ENCODE assay signal across 10 cellular contexts in the genomic region with DNA sequence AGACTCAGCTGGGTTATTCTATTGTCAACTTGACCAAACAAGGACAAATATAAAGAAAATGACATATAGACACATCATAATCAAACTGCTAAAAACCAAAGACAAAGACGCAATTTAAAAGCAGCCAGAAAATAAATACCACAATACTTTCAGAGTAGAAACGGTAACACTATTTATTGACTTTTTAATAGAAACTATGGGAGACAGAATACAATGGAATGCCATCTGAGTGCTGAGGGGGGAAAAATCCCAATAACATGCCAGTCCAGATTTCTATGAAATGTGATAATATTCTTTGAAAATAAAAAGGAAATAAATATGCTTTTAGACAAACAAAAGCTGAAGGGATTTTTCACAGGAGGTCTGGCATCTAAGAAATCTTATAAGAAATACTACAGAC. TPM values are rescaled to one million over a fixed set of nuclear protein-coding genes. Genes with fewer than 3 reads are reported as not detected.
"Had no signal": no experiment of that assay in that cellular context is flagged by ENCODE, and none has a peak within 500 bp of the region (broad histone marks: within the 10 kb centered on the region; RNA-seq: fewer than 3 reads in every experiment).

No MANE protein-coding gene starts in this region.

- H3K27ac ChIP-seq: HL-60 had no signal

- H3K4me1 Mint-ChIP-seq: GM23338, IgD-negative memory B cell had no signal

- H3K4me3 ChIP-seq: GM23338, HAP-1 had no signal

- H3K36me3 ChIP-seq: HAP-1 had no signal

- FAIRE-seq: H1 had no signal

- H3K4me3 Mint-ChIP-seq: GM23338, HFFc6 had no signal

- H3K4me1 ChIP-seq: HAP-1 had no signal

- H3K4me2 ChIP-seq: GM23338 had no signal

- DNase-seq: H7, HFFc6, KG1 had no signal

- ATAC-seq: GM23338, HCT116 had no signal

- H3K27ac Mint-ChIP-seq: GM23338, HFFc6, IgD-negative memory B cell had no signal

- H3K9me3 ChIP-seq: HAP-1 had no signal

- H2AFZ ChIP-seq: GM23338 had no signal

RNA-seq across cellular contexts. Expression of gene C11orf65, which starts 30.7 kb away (rescaled TPM):
- total RNA-seq: HT1080 had no signal
